1 cellular context compared by ENCODE assay signal in genomic region chr11:65891180-65892136, GRCh38.
A peak's percentile ranks its signal among the peaks of the same experiment; 100 is the strongest.
TF ChIP-seq lines count a peak whose summit lies in the region.

No MANE protein-coding gene starts in this region.

TF ChIP-seq in K562, 482 proteins besides CTCF, POLR2A, EP300 and RAD21 (continued from another document and continues in another):
- TF ChIP-seq TCF3 (CRISPR knock-in tag; IDR thresholded peaks at IDR 0.05) (0 out of 2 replicates have a peak, but pooled peaks have one; percentile 4), C11orf30 (IDR thresholded peaks at IDR 0.05; ENCODE audit: low read depth) (no peak), ZNF165 (CRISPR knock-in tag; IDR thresholded peaks at IDR 0.05; ENCODE audit: borderline replicate concordance) (no peak), ZNF507 (tag; conservative IDR thresholded peaks at IDR 0.05) (no peak), SRSF9 (IDR thresholded peaks at IDR 0.05; ENCODE audit: borderline replicate concordance, low read depth, low read length) (no peak), NR3C1 (CRISPR knock-in tag; IDR thresholded peaks at IDR 0.05) (0 out of 2 replicates have a peak, but pooled peaks have one; percentile 17), NCOA1 (IDR thresholded peaks at IDR 0.05; ENCODE audit: low read depth) (0 out of 2 replicates have a peak, but pooled peaks have one; percentile 17), GTF3C2 (IDR thresholded peaks at IDR 0.05; ENCODE audit: borderline replicate concordance, extremely low read depth, insufficient read length) (no peak), HDAC2 (IDR thresholded peaks at IDR 0.05) (no peak), FIP1L1 (IDR thresholded peaks at IDR 0.05; ENCODE audit: low read depth, low read length, poor library complexity, severe bottlenecking) (no peak), ZNF764 (CRISPR knock-in tag; IDR thresholded peaks at IDR 0.05; ENCODE audit: low read depth) (no peak; the same call in 1 of the 2 replicates), GTF2B (IDR thresholded peaks at IDR 0.05; ENCODE audit: extremely low read depth, insufficient read length) (no peak), BDP1 (IDR thresholded peaks at IDR 0.05; ENCODE audit: insufficient read depth, insufficient read length) (no peak), CEBPZ (IDR thresholded peaks at IDR 0.05; ENCODE audit: borderline replicate concordance, low read depth, low read length) (no peak), ZNF740 (CRISPR knock-in tag; IDR thresholded peaks at IDR 0.05) (no peak; the same call in 1 of the 2 replicates), ZNF740 (tag; IDR thresholded peaks at IDR 0.05) (no peak), MCM3 (IDR thresholded peaks at IDR 0.05) (no peak), PHB2 (IDR thresholded peaks at IDR 0.05; ENCODE audit: low read depth) (no peak), RFX7 (CRISPR knock-in tag; IDR thresholded peaks at IDR 0.05) (no peak), SMAD1 (IDR thresholded peaks at IDR 0.05; ENCODE audit: low read depth, low read length, partially characterized antibody) (peak; percentile 1), ARNT (IDR thresholded peaks at IDR 0.05) (no peak), ZBED1 (IDR thresholded peaks at IDR 0.05) (peak; percentile 61; the same call in 1 of the 2 replicates), RNF2 (IDR thresholded peaks at IDR 0.05) (peak; percentile 50), ZNF589 (CRISPR knock-in tag; IDR thresholded peaks at IDR 0.05; ENCODE audit: low read depth) (no peak), GATAD2B (IDR thresholded peaks at IDR 0.05; ENCODE audit: borderline replicate concordance) (no peak), TCF7 (IDR thresholded peaks at IDR 0.05; ENCODE audit: borderline replicate concordance) (0 out of 2 replicates have a peak, but pooled peaks have one; percentile 77), MGA (IDR thresholded peaks at IDR 0.05) (no peak), ZNF184 (CRISPR knock-in tag; IDR thresholded peaks at IDR 0.05) (no peak), ESRRA (IDR thresholded peaks at IDR 0.05; ENCODE audit: borderline replicate concordance, low read depth) (peak; percentile 83), BHLHE40 (IDR thresholded peaks at IDR 0.05; ENCODE audit: low read length) (peak; percentile 86), ZNF384 (IDR thresholded peaks at IDR 0.05; ENCODE audit: low read depth, low read length) (no peak), ZNF785 (CRISPR knock-in tag; IDR thresholded peaks at IDR 0.05) (no peak), COPS2 (conservative IDR thresholded peaks at IDR 0.05) (no peak), SIRT6 (IDR thresholded peaks at IDR 0.05; ENCODE audit: low read depth, low read length) (no peak), SRSF1 (IDR thresholded peaks at IDR 0.05; ENCODE audit: low read depth, low read length) (no peak), KAT7 (CRISPR knock-in tag; IDR thresholded peaks at IDR 0.05; ENCODE audit: borderline replicate concordance) (peak; percentile 68; the same call in 1 of the 2 replicates), MBD2 (IDR thresholded peaks at IDR 0.05; ENCODE audit: borderline replicate concordance, low read depth) (peak; percentile 52), TGIF2 (CRISPR knock-in tag; IDR thresholded peaks at IDR 0.05) (peak; percentile 67; the same call in 1 of the 2 replicates), NR2C2 (CRISPR knock-in tag; IDR thresholded peaks at IDR 0.05) (no peak), NR2C2 (tag; IDR thresholded peaks at IDR 0.05) (no peak), ATF7 (IDR thresholded peaks at IDR 0.05) (no peak)
